8 cellular contexts compared by ENCODE assay signal in the genomic region with DNA sequence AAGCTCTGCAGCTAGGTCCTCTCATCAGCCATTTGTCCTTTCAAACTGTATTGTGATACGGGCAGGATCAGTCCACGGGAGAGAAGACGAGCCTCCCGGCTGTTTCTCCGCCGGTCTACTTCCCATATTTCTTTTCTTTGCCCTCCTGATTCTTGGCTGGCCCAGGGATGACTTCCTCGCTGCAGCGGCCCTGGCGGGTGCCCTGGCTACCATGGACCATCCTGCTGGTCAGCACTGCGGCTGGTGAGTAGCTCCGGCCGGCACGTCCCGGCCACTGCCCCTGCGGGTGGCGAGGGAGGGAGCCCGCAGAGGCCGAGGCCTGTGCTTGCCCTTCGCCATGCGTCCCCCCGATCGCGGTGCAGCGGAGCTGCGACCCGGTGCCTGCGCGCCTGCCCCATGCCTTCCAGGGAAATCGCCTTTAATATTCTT. TPM values are rescaled to one million over a fixed set of nuclear protein-coding genes. Genes with fewer than 3 reads are reported as not detected.
DNase-seq lines count a peak whose midpoint lies in the region; ATAC-seq, FAIRE-seq and TF ChIP-seq lines count a peak whose summit lies in the region.

No MANE protein-coding gene starts in this region.

- 0 out of 2 replicates have a peak, but pooled peaks cover 5% of the 10 kb centered on the region for H4K20me1 ChIP-seq in PC-3 (ENCODE audit: low read length)
- no peaks in the 10 kb centered on the region for H4K20me1 ChIP-seq in GM12878 (ENCODE audit: control insufficient read depth, insufficient read depth)

- intact Hi-C loops in PC-3 (cut with micrococcal nuclease) (loop anchor here (5.0 kb wide), 3 partner anchors 60 to 110 kb away; a partner anchor contains a TSS), GM12878 (cut with micrococcal nuclease; ENCODE audit: unreplicated experiment) (loop anchor here (5.0 to 10.0 kb wide), 2 partner anchors 110 to 1513 kb away; a partner anchor contains a TSS), sigmoid colon (cut with DNase I) (loop anchor here (2.0 to 10.0 kb wide), 4 partner anchors 115 to 637 kb away; a partner anchor contains a TSS)

- TF ChIP-seq POLR2A in GM12878 (IDR thresholded peaks at IDR 0.05; ENCODE audit: low read depth, low read length) (peak; percentile 38; the same call in 1 of the 2 replicates), sigmoid colon (IDR thresholded peaks at IDR 0.05) (no peak)

- no peaks in the 10 kb centered on the region for H3F3A ChIP-seq in PC-3 (ENCODE audit: low read length, unreplicated experiment)

- H3K4me1 ChIP-seq in PC-3 (ENCODE audit: insufficient read depth, low read length) (peaks cover 16% of the 10 kb centered on the region; the same call in 1 of the 2 replicates), GM12878 (ENCODE audit: control insufficient read depth, insufficient read depth, low read length) (peaks cover 5% of the 10 kb centered on the region), iPS-18a (ENCODE audit: control insufficient read depth, low read depth, low read length) (peaks cover 12% of the 10 kb centered on the region), sigmoid colon (peaks cover 0 to 46% (median 32%) of the 10 kb centered on the region in 4 donors)

- H3K4me3 ChIP-seq in PC-3 (ENCODE audit: low read length) (peak overlapping the region; percentile 99), GM12878 (peak overlapping the region; percentile 76), iPS-18a (ENCODE audit: low read length) (peak overlapping the region; percentile 96), sigmoid colon (peak overlapping the region; percentile 84 to 98 (median 92))

- RAD21 ChIA-PET in GM12878 (lab: Charles Lee; ENCODE audit: unreplicated experiment), result interaction anchor here (0.9 kb wide), 1 partner anchor 107 kb away, joined by 3 read pairs; no protein-coding TSS in a partner anchor

- WGBS in GM12878 (ENCODE audit: insufficient coverage, insufficient replicate concordance, low lambda C conversion rate, missing lambda C conversion rate), result 3% methylated on average over 28 of the region's 29 CpGs
- 1% methylated on average over 29 of the region's 29 CpGs for WGBS in sigmoid colon, 2 donors

- H3K79me2 ChIP-seq in PC-3 (ENCODE audit: low read length) (peaks cover 60% of the 10 kb centered on the region), GM12878 (ENCODE audit: control insufficient read depth, insufficient read depth, low read length) (peaks cover 61% of the 10 kb centered on the region)

- no peak for FAIRE-seq in GM12878 (lab: Jason Lieb, UNC)

- H3K9me3 ChIP-seq in PC-3 (ENCODE audit: low read length) (no peaks in the 10 kb centered on the region), GM12878 (replicated peaks; ENCODE audit: control insufficient read depth, insufficient read depth, low read length) (no peaks in the 10 kb centered on the region), iPS-18a (ENCODE audit: control insufficient read depth, low read depth, low read length) (no peaks in the 10 kb centered on the region), sigmoid colon (no peaks in the 10 kb centered on the region)

- ATAC-seq in activated CD4-positive, CD25-positive, alpha-beta regulatory T cell treated with anti-CD3 and anti-CD28 coated beads, Interleukin-2, amount 50 U/mL, for 24 hours, result no peak
- ATAC-seq in PC-3 (peak; percentile 10), GM12878 (peak; percentile 40), GM18519 (IDR thresholded peaks at IDR 0.05; ENCODE audit: low FRiP score, unreplicated experiment) (no peak), HG02840 (IDR thresholded peaks at IDR 0.05; ENCODE audit: low FRiP score, unreplicated experiment) (no peak)

- POLR2A ChIA-PET in PC-3 (lab: Charles Lee; ENCODE audit: unreplicated experiment), result no interaction called here
- POLR2A ChIA-PET in GM12878 (lab: Charles Lee), result interaction anchor here (0.6 to 0.7 kb wide), 2 partner anchors 107 to 516 kb away, joined by 3 to 4 read pairs; no protein-coding TSS in a partner anchor

- H3K9ac ChIP-seq in PC-3 (ENCODE audit: low read length) (peak overlapping the region; percentile 79), GM12878 (ENCODE audit: control insufficient read depth, insufficient read depth, low read length) (peak overlapping the region; percentile 81), iPS-18a (ENCODE audit: low read length) (peak overlapping the region; percentile 78)

- H3K27ac ChIP-seq in PC-3 (ENCODE audit: low read length) (peak overlapping the region; percentile 55; the same call in 1 of the 2 replicates), GM12878 (ENCODE audit: control insufficient read depth, insufficient read depth) (peak overlapping the region; percentile 75), iPS-18a (ENCODE audit: low read length) (no peak overlapping the region), sigmoid colon (peak overlapping the region; percentile 97 to 99 (median 98))

- no peaks in the 10 kb centered on the region for H3K9me2 ChIP-seq in PC-3 (replicated peaks; ENCODE audit: low read length)

- in situ Hi-C loops in GM12878 (cut with MboI), result no loop called here

- no peak for TF ChIP-seq EP300 in GM12878 (IDR thresholded peaks at IDR 0.05; ENCODE audit: borderline replicate concordance in 1 of 2, control insufficient read depth in 1 of 2, low read depth in 2 of 2, low read length in 2 of 2)
- TF ChIP-seq EP300 in sigmoid colon (IDR thresholded peaks at IDR 0.05), result no peak

- no peak for TF ChIP-seq RAD21 in GM12878 (IDR thresholded peaks at IDR 0.05; ENCODE audit: insufficient read depth, low read depth, low read length)

- H3K4me2 ChIP-seq in PC-3 (ENCODE audit: low read length), result peak overlapping the region; percentile 84
- peak overlapping the region; percentile 47; the same call in 1 of the 2 replicates for H3K4me2 ChIP-seq in GM12878 (ENCODE audit: control insufficient read depth, insufficient read depth)

- TF ChIP-seq CTCF in PC-3 (conservative IDR thresholded peaks at IDR 0.05; ENCODE audit: low read depth, low read length), result no peak
- no peak for TF ChIP-seq CTCF in GM12878 (IDR thresholded peaks at IDR 0.05 in 2 of 3, conservative IDR thresholded peaks at IDR 0.05 in 1 of 3; ENCODE audit: control insufficient read depth in 2 of 3, extremely low read depth in 1 of 3, insufficient read depth in 1 of 3, low read depth in 3 of 3, low read length in 3 of 3)
- TF ChIP-seq CTCF in sigmoid colon (IDR thresholded peaks at IDR 0.05), result no peak

- H3K27me3 ChIP-seq in PC-3 (ENCODE audit: low read length), result no peaks in the 10 kb centered on the region
- H3K27me3 ChIP-seq in GM12878 (replicated peaks in 1 of 2; ENCODE audit: control insufficient read depth in 2 of 2, insufficient read depth in 2 of 2, low read length in 1 of 2), result no peaks in the 10 kb centered on the region
- peaks cover 5% of the 10 kb centered on the region for H3K27me3 ChIP-seq in iPS-18a (ENCODE audit: control insufficient read depth, insufficient read depth, low read length)
- H3K27me3 ChIP-seq in sigmoid colon, result no peaks in the 10 kb centered on the region

- CTCF ChIA-PET in PC-3 (lab: Charles Lee), result no interaction called here
- CTCF ChIA-PET in GM12878 (lab: Yijun Ruan, JAX), result interaction anchor here (1.0 kb wide), 1 partner anchor 11 kb away, joined by 3 read pairs; no protein-coding TSS in a partner anchor

- no peaks in the 10 kb centered on the region for H3K36me3 ChIP-seq in PC-3 (ENCODE audit: low read depth, low read length)
- no peaks in the 10 kb centered on the region for H3K36me3 ChIP-seq in GM12878 (ENCODE audit: control insufficient read depth in 2 of 2, insufficient read depth in 2 of 2, low read length in 1 of 2)
- H3K36me3 ChIP-seq in iPS-18a (ENCODE audit: control insufficient read depth, low read depth, low read length), result no peaks in the 10 kb centered on the region
- H3K36me3 ChIP-seq in sigmoid colon, result no peaks in the 10 kb centered on the region

- SMC1A ChIA-PET in GM12878 (lab: Charles Lee; ENCODE audit: uncharacterized antibody, unreplicated experiment), result interaction anchor here (0.6 to 0.9 kb wide), 2 partner anchors 81 to 101 kb away, joined by 3 read pairs; no protein-coding TSS in a partner anchor

- DNase-seq in activated CD4-positive, CD25-positive, alpha-beta regulatory T cell treated with anti-CD3 and anti-CD28 coated beads, Interleukin-2, amount 50 U/mL, for 72 hours, result peak; percentile 34
- DNase-seq in PC-3 (peak; percentile 43), GM12878 (ENCODE audit: low read depth, low spot score) (no peak), sigmoid colon (peak; percentile 74)

- H2AFZ ChIP-seq in PC-3 (ENCODE audit: low read length) (peak overlapping the region; percentile 92), GM12878 (ENCODE audit: control insufficient read depth, low read depth, low read length) (peak overlapping the region; percentile 52)

- BruUV-seq in PC-3 (replicated peaks; lab: Mats Ljungman, UMichigan) (no TSS peak), GM12878 (replicated peaks; lab: Mats Ljungman, UMichigan) (no TSS peak)

RNA-seq across cellular contexts. Expression of a gene that starts 1.2 kb away (rescaled TPM):
- 10.0 and 11.1 TPM in 2 replicates for total RNA-seq in PC-3 (2014; rRNA removed)
- total RNA-seq in GM12878 (2013; cell fraction: nucleolus; rRNA removed), result 51.2 and 52.0 TPM in 2 replicates
- total RNA-seq in GM12878 (2014; rRNA removed), result 6.0 and 7.0 TPM in 2 replicates
- total RNA-seq in GM12878 (2014; rRNA removed; fragmentation: Illumina TruSeq; extraction: Trizol), result 9.3 and 10.4 TPM in 2 replicates
- total RNA-seq in GM12878 (2021), result 15.6 and 15.7 TPM in 2 replicates
- 6.6 TPM for polyA plus RNA-seq in GM12878 (2011; ENCODE audit: low read depth)
- polyA plus RNA-seq in GM12878 (2011; rRNA removed), result 33.0 and 34.5 TPM in 2 replicates
- 14.7 and 22.6 TPM in 2 replicates for polyA plus RNA-seq in GM12878 (2011; cell fraction: cytosol; rRNA removed)
- 9.9 and 11.8 TPM in 2 replicates for polyA plus RNA-seq in GM12878 (2011; cell fraction: nucleus; rRNA removed)
- 7.2 and 10.4 TPM in 2 replicates for polyA plus RNA-seq in GM12878 (2012)
- 14.8 and 19.5 TPM in 2 replicates for polyA plus RNA-seq in GM12878 (2014; fragmentation: Illumina TruSeq; extraction: Trizol)
- 1 to 10 TPM; 2.4 to 3.4 TPM for polyA plus RNA-seq in GM12878 (2014; fragmentation: Nextera tagmentation; extraction: Ambion mirVana)
- polyA plus RNA-seq in GM12878 (2014; rRNA removed), result 5.9 and 6.1 TPM in 2 replicates
- 1 to 10 TPM; 6.5 to 7.8 TPM for polyA plus RNA-seq in GM12878 (2016; fragmentation: Nextera tagmentation; extraction: Ambion mirVana)
- polyA minus RNA-seq in GM12878 (2011; rRNA and poly(A)+ RNA removed), result 51.6 and 107 TPM in 2 replicates
- 25.5 and 29.5 TPM in 2 replicates for polyA minus RNA-seq in GM12878 (2011; cell fraction: cytosol; rRNA and poly(A)+ RNA removed)
- polyA minus RNA-seq in GM12878 (2011; cell fraction: nucleus; rRNA and poly(A)+ RNA removed), result 10.2 and 12.0 TPM in 2 replicates
- total RNA-seq in sigmoid colon, result 10 to 100 TPM; 49.9 to 74.9 (median 63.3) TPM
- polyA plus RNA-seq in sigmoid colon, result 1 to 10 TPM; 2.5 to 9.1 (median 4.2) TPM

Comparison
In these comparisons a context has a peak if more than half of its experiments do, and no peak if none do; other contexts are left out.
1. ATAC-seq: peak in PC-3 (single experiment) and GM12878 (single experiment); none in activated CD4-positive, CD25-positive, alpha-beta regulatory T cell treated with anti-CD3 and anti-CD28 coated beads, Interleukin-2, amount 50 U/mL, for 24 hours (0 of 2), GM18519 (single experiment) and HG02840 (single experiment).
2. Peak in every context shown above with its lines, with median percentiles within 50 percentile points of each other: H3K4me3 ChIP-seq and H3K9ac ChIP-seq.